Comparison of ENCODE assay signal across 2 cellular contexts in genomic region chr3:45253316-45253715, GRCh38.
TF ChIP-seq lines count a peak whose summit lies in the region.

No MANE protein-coding gene starts in this region.

TF ChIP-seq in GM23338, 12 proteins besides CTCF, POLR2A, EP300 and RAD21:
- no peak for TF ChIP-seq JUNB (IDR thresholded peaks at IDR 0.05; ENCODE audit: unreplicated experiment)
- no peak for TF ChIP-seq CREB1 (CRISPR knock-in tag; IDR thresholded peaks at IDR 0.05; ENCODE audit: low read depth)
- no peak for TF ChIP-seq ZNF114 (CRISPR knock-in tag; IDR thresholded peaks at IDR 0.05)
- TF ChIP-seq POLR2AphosphoS5 (IDR thresholded peaks at IDR 0.05; ENCODE audit: low read depth): no peak
- no peak for TF ChIP-seq EZH2phosphoT487 (IDR thresholded peaks at IDR 0.05; ENCODE audit: unreplicated experiment)
- TF ChIP-seq EZH2 (IDR thresholded peaks at IDR 0.05; ENCODE audit: low read depth, unreplicated experiment): no peak
- TF ChIP-seq REST (IDR thresholded peaks at IDR 0.05; ENCODE audit: unreplicated experiment): no peak
- no peak for TF ChIP-seq STAT1 (IDR thresholded peaks at IDR 0.05; ENCODE audit: unreplicated experiment)
- no peak for TF ChIP-seq NANOG (IDR thresholded peaks at IDR 0.05; ENCODE audit: borderline replicate concordance)
- TF ChIP-seq ETS1 (IDR thresholded peaks at IDR 0.05): no peak
- no peak for TF ChIP-seq ZNF462 (CRISPR knock-in tag; IDR thresholded peaks at IDR 0.05)
- TF ChIP-seq ZNF331 (CRISPR knock-in tag; IDR thresholded peaks at IDR 0.05; ENCODE audit: low read depth): no peak

TF ChIP-seq in K562, 482 proteins besides CTCF, POLR2A, EP300 and RAD21:
- TF ChIP-seq ZNF778 (CRISPR knock-in tag; IDR thresholded peaks at IDR 0.05): no peak
- no peak for TF ChIP-seq ZNF408 (CRISPR knock-in tag; IDR thresholded peaks at IDR 0.05; ENCODE audit: low read depth)
- no peak for TF ChIP-seq HMG20A (CRISPR knock-in tag; conservative IDR thresholded peaks at IDR 0.05)
- TF ChIP-seq BCL6 (CRISPR knock-in tag; IDR thresholded peaks at IDR 0.05): no peak
- TF ChIP-seq KLF10 (CRISPR knock-in tag; IDR thresholded peaks at IDR 0.05): no peak
- no peak for TF ChIP-seq CLOCK (CRISPR knock-in tag; IDR thresholded peaks at IDR 0.05; ENCODE audit: borderline replicate concordance)
- TF ChIP-seq CREB1 (IDR thresholded peaks at IDR 0.05): no peak
- TF ChIP-seq CREB1 (CRISPR knock-in tag; IDR thresholded peaks at IDR 0.05): no peak
- TF ChIP-seq RFX7 (CRISPR knock-in tag; IDR thresholded peaks at IDR 0.05): no peak
- TF ChIP-seq FOXK2 (conservative IDR thresholded peaks at IDR 0.05 in 1 of 2, IDR thresholded peaks at IDR 0.05 in 1 of 2; ENCODE audit: low read depth in 2 of 2): no peak
- no peak for TF ChIP-seq ZEB2 (IDR thresholded peaks at IDR 0.05)
- TF ChIP-seq ZFP36 (IDR thresholded peaks at IDR 0.05; ENCODE audit: low read depth, low read length, partially characterized antibody): no peak
- TF ChIP-seq GATA2 (CRISPR knock-in tag; IDR thresholded peaks at IDR 0.05): no peak
- TF ChIP-seq KDM4B (IDR thresholded peaks at IDR 0.05; ENCODE audit: borderline replicate concordance in 2 of 2, low read depth in 1 of 2): no peak
- TF ChIP-seq ZNF398 (CRISPR knock-in tag; IDR thresholded peaks at IDR 0.05): no peak
- no peak for TF ChIP-seq ZNF184 (CRISPR knock-in tag; IDR thresholded peaks at IDR 0.05)
- no peak for TF ChIP-seq XRCC5 (IDR thresholded peaks at IDR 0.05; ENCODE audit: low read depth, low read length)
